In the genomic region with DNA sequence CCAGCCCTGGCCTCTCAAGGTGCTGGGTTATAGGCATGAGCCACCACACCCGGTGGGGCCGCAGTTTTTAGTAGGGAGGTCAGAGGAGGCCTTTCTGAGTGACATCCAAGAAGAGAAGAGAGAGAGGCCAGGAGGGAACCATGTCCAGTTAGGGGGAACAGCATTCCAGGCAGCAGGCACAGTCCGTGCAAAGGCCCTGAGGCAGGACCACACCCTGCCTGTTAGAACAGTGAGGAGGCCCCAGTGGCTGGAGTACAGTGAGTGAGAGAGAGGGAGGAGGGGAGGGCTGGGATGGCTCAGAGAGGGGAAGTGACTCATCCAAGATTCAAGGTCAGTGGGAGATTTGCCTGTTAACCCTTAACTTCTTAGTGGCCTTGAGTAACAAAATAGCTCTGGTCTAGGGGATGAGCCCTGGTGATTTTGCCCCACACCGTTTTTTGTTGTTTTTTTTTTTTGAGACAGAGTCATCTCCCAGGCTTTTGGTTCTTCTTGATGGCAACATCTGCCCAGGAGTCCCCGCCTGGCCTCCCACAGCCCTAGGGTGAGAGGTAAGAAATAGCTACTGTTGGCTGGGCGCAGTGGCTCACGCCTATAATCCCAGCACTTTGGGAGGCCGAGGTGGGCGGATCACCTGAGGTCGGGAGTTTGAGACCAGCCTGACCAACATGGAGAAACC, we compare ENCODE assay signal across 8 cellular contexts. TPM values are rescaled to one million over a fixed set of nuclear protein-coding genes. Genes with fewer than 3 reads are reported as not detected.
DNase-seq lines count a peak whose midpoint lies in the region; ATAC-seq, FAIRE-seq and TF ChIP-seq lines count a peak whose summit lies in the region.

No MANE protein-coding gene starts in this region.

- peaks cover 17% of the 10 kb centered on the region for H3K79me2 ChIP-seq in keratinocyte (ENCODE audit: control insufficient read depth, insufficient read depth, low read length)

- no peak overlapping the region for H3K4me3 ChIP-seq in BE2C (ENCODE audit: low read depth, low read length)
- H3K4me3 ChIP-seq in keratinocyte (ENCODE audit: control insufficient read depth in 2 of 3, extremely low read depth in 1 of 3, insufficient read depth in 2 of 3, low read depth in 1 of 3, low read length in 3 of 3): no peak overlapping the region

- H4K20me1 ChIP-seq in keratinocyte (ENCODE audit: control insufficient read depth, extremely low read depth, insufficient read depth, low read length): peaks cover 5% of the 10 kb centered on the region

- ATAC-seq in GM19395 (IDR thresholded peaks at IDR 0.05; ENCODE audit: unreplicated experiment): no peak
- no peak for ATAC-seq in HG03521 (IDR thresholded peaks at IDR 0.05; ENCODE audit: unreplicated experiment)
- no peak for ATAC-seq in naive thymus-derived CD8-positive, alpha-beta T cell

- CTCF ChIA-PET in activated CD4-positive, alpha-beta memory T cell treated with anti-CD3 and anti-CD28 coated beads for 36 hours (lab: Charles Lee): interaction anchor here (0.8 to 9.7 kb wide), 7 partner anchors 19 to 161 kb away, joined by 3 to 102 read pairs (median 11); no protein-coding TSS in a partner anchor

- H3K9ac ChIP-seq in keratinocyte (ENCODE audit: control insufficient read depth, extremely low read depth, insufficient read depth, low read length): no peak overlapping the region

- H3K9me1 ChIP-seq in keratinocyte (ENCODE audit: control insufficient read depth, extremely low read depth, insufficient read depth, low read length): peaks cover 3% of the 10 kb centered on the region

- H3K36me3 ChIP-seq in BE2C (no peaks in the 10 kb centered on the region), keratinocyte (ENCODE audit: control insufficient read depth in 2 of 2, extremely low read depth in 1 of 2, insufficient read depth in 2 of 2, low read length in 2 of 2) (no peaks in the 10 kb centered on the region)

- no peak overlapping the region for H3K27ac Mint-ChIP-seq in activated CD4-positive, alpha-beta memory T cell treated with anti-CD3 and anti-CD28 coated beads for 36 hours
- peak overlapping the region in 1 of 10 donors; percentile 43 for H3K27ac Mint-ChIP-seq in naive thymus-derived CD8-positive, alpha-beta T cell

- dilution Hi-C loops in keratinocyte (cut with MboI; ENCODE audit: extremely low pct_ligation_motif_present, low sequenced_read_pairs): no loop called here

- H3K9me3 ChIP-seq in BE2C: no peaks in the 10 kb centered on the region
- H3K9me3 ChIP-seq in keratinocyte (ENCODE audit: control insufficient read depth, low read depth, low read length): no peaks in the 10 kb centered on the region

- TF ChIP-seq CTCF in BE2C (IDR thresholded peaks at IDR 0.05; ENCODE audit: low read depth, low read length): no peak
- TF ChIP-seq CTCF in keratinocyte (optimal IDR thresholded peaks at IDR 0.05 in 1 of 3, IDR thresholded peaks at IDR 0.05 in 1 of 3, conservative IDR thresholded peaks at IDR 0.05 in 1 of 3; ENCODE audit: extremely low read depth in 1 of 3, insufficient read depth in 2 of 3, low read length in 3 of 3): peak in 1 of 3 experiments; percentile 5

- POLR2A ChIA-PET in activated CD4-positive, alpha-beta memory T cell treated with anti-CD3 and anti-CD28 coated beads for 36 hours (lab: Charles Lee): interaction anchor here (0.7 kb wide), 1 partner anchor 41 kb away, joined by 4 read pairs; no protein-coding TSS in a partner anchor
- POLR2A ChIA-PET in naive thymus-derived CD8-positive, alpha-beta T cell (lab: Charles Lee): interaction anchor here (1.0 to 1.4 kb wide), 3 partner anchors 38 to 99 kb away, joined by 3 to 13 read pairs (median 3); partner anchors contain the start of gene KDM4B

- DNase-seq in BE2C (peak; percentile 50), HT1080 (ENCODE audit: low read depth) (peak; percentile 93), keratinocyte (ENCODE audit: low read depth, low spot score) (peak; percentile 94), inferior parietal cortex (ENCODE audit: extremely low spot score) (no peak)
- peak; percentile 64 for DNase-seq in activated CD4-positive, alpha-beta memory T cell treated with anti-CD3 and anti-CD28 coated beads for 36 hours
- no peak for DNase-seq in naive thymus-derived CD8-positive, alpha-beta T cell

- intact Hi-C loops in activated CD4-positive, alpha-beta memory T cell treated with anti-CD3 and anti-CD28 coated beads for 36 hours (cut with micrococcal nuclease): no loop called here

- no peaks in the 10 kb centered on the region for H3K4me1 ChIP-seq in BE2C
- peaks cover 23% of the 10 kb centered on the region for H3K4me1 ChIP-seq in keratinocyte (ENCODE audit: control insufficient read depth, extremely low read depth, insufficient read depth, low read length)

- H3K27me3 Mint-ChIP-seq in activated CD4-positive, alpha-beta memory T cell treated with anti-CD3 and anti-CD28 coated beads for 36 hours: peaks cover 2% of the 10 kb centered on the region
- peaks cover 0 to 1% (median 0%) of the 10 kb centered on the region in 5 donors for H3K27me3 Mint-ChIP-seq in naive thymus-derived CD8-positive, alpha-beta T cell

- H3K4me2 ChIP-seq in keratinocyte (ENCODE audit: control insufficient read depth, extremely low read depth, insufficient read depth, low read depth, low read length): no peak overlapping the region

- H3K4me1 Mint-ChIP-seq in activated CD4-positive, alpha-beta memory T cell treated with anti-CD3 and anti-CD28 coated beads for 36 hours (ENCODE audit: low read depth): peaks cover 20% of the 10 kb centered on the region
- H3K4me1 Mint-ChIP-seq in naive thymus-derived CD8-positive, alpha-beta T cell: peaks cover 9 to 22% (median 18%) of the 10 kb centered on the region in 4 donors

- H3K27me3 ChIP-seq in BE2C (no peaks in the 10 kb centered on the region), keratinocyte (ENCODE audit: control insufficient read depth, extremely low read depth, insufficient read depth, low read length) (no peaks in the 10 kb centered on the region)

- no peaks in the 10 kb centered on the region for H3K9me3 Mint-ChIP-seq in activated CD4-positive, alpha-beta memory T cell treated with anti-CD3 and anti-CD28 coated beads for 36 hours
- H3K9me3 Mint-ChIP-seq in naive thymus-derived CD8-positive, alpha-beta T cell: no peaks in the 10 kb centered on the region

- no peak overlapping the region for H2AFZ ChIP-seq in keratinocyte (ENCODE audit: control insufficient read depth, low read length)

- peak overlapping the region; percentile 51 for H3K27ac ChIP-seq in keratinocyte (ENCODE audit: control insufficient read depth, insufficient read depth, low read length)

- no peak overlapping the region for H3K4me3 Mint-ChIP-seq in activated CD4-positive, alpha-beta memory T cell treated with anti-CD3 and anti-CD28 coated beads for 36 hours
- H3K4me3 Mint-ChIP-seq in naive thymus-derived CD8-positive, alpha-beta T cell: peak overlapping the region in 2 of 10 donors; percentile 12 to 24

- no peaks in the 10 kb centered on the region for H3K36me3 Mint-ChIP-seq in activated CD4-positive, alpha-beta memory T cell treated with anti-CD3 and anti-CD28 coated beads for 36 hours
- H3K36me3 Mint-ChIP-seq in naive thymus-derived CD8-positive, alpha-beta T cell: no peaks in the 10 kb centered on the region

- peak; percentile 73 for FAIRE-seq in keratinocyte (lab: Jason Lieb, UNC)

RNA-seq across cellular contexts. Expression of gene PLIN3, which starts 2.7 kb away (rescaled TPM):
- 9.2 TPM for polyA plus RNA-seq in BE2C (2012; ENCODE audit: insufficient read depth, insufficient read length, low read depth)
- total RNA-seq in HT1080 (2014; rRNA removed; shearing (Covaris generic)): 65.7 and 75.6 TPM in 2 replicates
- 116 and 123 TPM in 2 replicates for polyA plus RNA-seq in HT1080 (2015; cell fraction: cytosol; rRNA removed)
- 85.8 and 102 TPM in 2 replicates for polyA plus RNA-seq in HT1080 (2015; cell fraction: nucleus; rRNA removed)
- total RNA-seq in activated CD4-positive, alpha-beta memory T cell treated with anti-CD3 and anti-CD28 coated beads for 36 hours: 10 to 100 TPM; 36.6 to 37.7 TPM
- 70.7 to 107 TPM (median 87.3 TPM) in 3 replicates for polyA plus RNA-seq in keratinocyte
- 61.7 TPM for polyA plus RNA-seq in keratinocyte (2011; ENCODE audit: low read depth)
- polyA plus RNA-seq in keratinocyte (2011; cell fraction: cytosol; rRNA removed): 46.6 and 82.3 TPM in 2 replicates
- 46.0 and 54.5 TPM in 2 replicates for polyA plus RNA-seq in keratinocyte (2011; cell fraction: nucleus; rRNA removed)
- 47.4 and 123 TPM in 2 replicates for polyA plus RNA-seq in keratinocyte (2012; ENCODE audit: low replicate concordance)
- polyA minus RNA-seq in keratinocyte: 49.4 to 84.6 TPM (median 69.5 TPM) in 3 replicates
- 278 TPM for polyA minus RNA-seq in keratinocyte (2011; cell fraction: cytosol; rRNA and poly(A)+ RNA removed)
- 94.2 and 112 TPM in 2 replicates for polyA minus RNA-seq in keratinocyte (2011; cell fraction: nucleus; rRNA and poly(A)+ RNA removed)
- total RNA-seq in naive thymus-derived CD8-positive, alpha-beta T cell: 10 to 100 TPM; 15.9 to 17.3 TPM
- polyA plus RNA-seq in naive thymus-derived CD8-positive, alpha-beta T cell: 10 to 100 TPM; 14.1 to 17.3 (median 15.2) TPM

RNA-seq across cellular contexts. Expression of gene ARRDC5, which starts 32.5 kb away (rescaled TPM):
- polyA plus RNA-seq in BE2C (2012; ENCODE audit: insufficient read depth, insufficient read length, low read depth): not detected
- not detected in 2 replicates for total RNA-seq in HT1080 (2014; rRNA removed; shearing (Covaris generic))
- polyA plus RNA-seq in HT1080 (2015; cell fraction: cytosol; rRNA removed): not detected in 2 replicates
- polyA plus RNA-seq in HT1080 (2015; cell fraction: nucleus; rRNA removed): not detected in 2 replicates
- total RNA-seq in activated CD4-positive, alpha-beta memory T cell treated with anti-CD3 and anti-CD28 coated beads for 36 hours: under 1 TPM in 1 of 2 experiments, not detected in 1; 0.12 TPM
- polyA plus RNA-seq in keratinocyte: not detected in 3 replicates
- not detected for polyA plus RNA-seq in keratinocyte (2011; ENCODE audit: low read depth)
- polyA plus RNA-seq in keratinocyte (2011; cell fraction: cytosol; rRNA removed): not detected in 2 replicates
- not detected in 2 replicates for polyA plus RNA-seq in keratinocyte (2011; cell fraction: nucleus; rRNA removed)
- polyA plus RNA-seq in keratinocyte (2012; ENCODE audit: low replicate concordance): not detected in 2 replicates
- polyA minus RNA-seq in keratinocyte: not detected in 3 replicates
- not detected for polyA minus RNA-seq in keratinocyte (2011; cell fraction: cytosol; rRNA and poly(A)+ RNA removed)
- not detected in 2 replicates for polyA minus RNA-seq in keratinocyte (2011; cell fraction: nucleus; rRNA and poly(A)+ RNA removed)
- total RNA-seq in naive thymus-derived CD8-positive, alpha-beta T cell: 10 to 100 TPM; 28.7 to 34.2 TPM
- 1 to 10 TPM; 2.3 to 5.9 (median 3.6) TPM for polyA plus RNA-seq in naive thymus-derived CD8-positive, alpha-beta T cell

RNA-seq across cellular contexts. Expression of gene TICAM1, which starts 38.7 kb away (rescaled TPM):
- 11.3 TPM for polyA plus RNA-seq in BE2C (2012; ENCODE audit: insufficient read depth, insufficient read length, low read depth)
- total RNA-seq in HT1080 (2014; rRNA removed; shearing (Covaris generic)): 1.5 and 2.8 TPM in 2 replicates
- 26.5 and 27.3 TPM in 2 replicates for polyA plus RNA-seq in HT1080 (2015; cell fraction: cytosol; rRNA removed)
- 17.3 and 20.3 TPM in 2 replicates for polyA plus RNA-seq in HT1080 (2015; cell fraction: nucleus; rRNA removed)
- 10 to 100 TPM; 24.0 to 25.4 TPM for total RNA-seq in activated CD4-positive, alpha-beta memory T cell treated with anti-CD3 and anti-CD28 coated beads for 36 hours
- polyA plus RNA-seq in keratinocyte: 2.1 to 2.5 TPM (median 2.2 TPM) in 3 replicates
- polyA plus RNA-seq in keratinocyte (2011; ENCODE audit: low read depth): 15.3 TPM
- 4.8 and 12.4 TPM in 2 replicates for polyA plus RNA-seq in keratinocyte (2011; cell fraction: cytosol; rRNA removed)
- 9.6 and 17.4 TPM in 2 replicates for polyA plus RNA-seq in keratinocyte (2011; cell fraction: nucleus; rRNA removed)
- 26.6 and 33.4 TPM in 2 replicates for polyA plus RNA-seq in keratinocyte (2012; ENCODE audit: low replicate concordance)
- polyA minus RNA-seq in keratinocyte: 1.6 to 16.6 TPM (median 2.1 TPM) in 3 replicates
- polyA minus RNA-seq in keratinocyte (2011; cell fraction: cytosol; rRNA and poly(A)+ RNA removed): 13.0 TPM
- 11.9 and 14.1 TPM in 2 replicates for polyA minus RNA-seq in keratinocyte (2011; cell fraction: nucleus; rRNA and poly(A)+ RNA removed)
- total RNA-seq in naive thymus-derived CD8-positive, alpha-beta T cell: 1 to 10 TPM; 7.2 to 7.6 TPM
- polyA plus RNA-seq in naive thymus-derived CD8-positive, alpha-beta T cell: 1 to 10 TPM; 2.4 to 8.5 (median 3.3) TPM

RNA-seq across cellular contexts. Expression of gene UHRF1, which starts 39.1 kb away (rescaled TPM):
- 12.5 TPM for polyA plus RNA-seq in BE2C (2012; ENCODE audit: insufficient read depth, insufficient read length, low read depth)
- 30.1 and 40.7 TPM in 2 replicates for total RNA-seq in HT1080 (2014; rRNA removed; shearing (Covaris generic))
- 42.8 and 47.6 TPM in 2 replicates for polyA plus RNA-seq in HT1080 (2015; cell fraction: cytosol; rRNA removed)
- 70.4 and 78.7 TPM in 2 replicates for polyA plus RNA-seq in HT1080 (2015; cell fraction: nucleus; rRNA removed)
- total RNA-seq in activated CD4-positive, alpha-beta memory T cell treated with anti-CD3 and anti-CD28 coated beads for 36 hours: 100 to 1,000 TPM; 118 to 119 TPM
- 3.2 to 16.3 TPM (median 9.7 TPM) in 3 replicates for polyA plus RNA-seq in keratinocyte
- 0.55 TPM for polyA plus RNA-seq in keratinocyte (2011; ENCODE audit: low read depth)
- 2.9 and 4.4 TPM in 2 replicates for polyA plus RNA-seq in keratinocyte (2011; cell fraction: cytosol; rRNA removed)
- 10.1 and 10.7 TPM in 2 replicates for polyA plus RNA-seq in keratinocyte (2011; cell fraction: nucleus; rRNA removed)
- 0.78 and 20.4 TPM in 2 replicates for polyA plus RNA-seq in keratinocyte (2012; ENCODE audit: low replicate concordance)
- polyA minus RNA-seq in keratinocyte: 1.6 to 22.7 TPM (median 8.4 TPM) in 3 replicates
- polyA minus RNA-seq in keratinocyte (2011; cell fraction: cytosol; rRNA and poly(A)+ RNA removed): 10.0 TPM
- 5.3 and 5.5 TPM in 2 replicates for polyA minus RNA-seq in keratinocyte (2011; cell fraction: nucleus; rRNA and poly(A)+ RNA removed)
- total RNA-seq in naive thymus-derived CD8-positive, alpha-beta T cell: under 1 TPM; 0.30 to 0.36 TPM
- polyA plus RNA-seq in naive thymus-derived CD8-positive, alpha-beta T cell: under 1 TPM; 0.07 to 0.52 (median 0.09) TPM

Comparison
In these comparisons a context has a peak if more than half of its experiments do, and no peak if none do; other contexts are left out.
1. DNase-seq: peak in BE2C (single experiment), HT1080 (single experiment), activated CD4-positive, alpha-beta memory T cell treated with anti-CD3 and anti-CD28 coated beads for 36 hours (single experiment) and keratinocyte (single experiment); none in naive thymus-derived CD8-positive, alpha-beta T cell (0 of 10) and inferior parietal cortex (single experiment).
2. RNA of gene ARRDC5, which starts 32.5 kb away (total RNA-seq): 28.7 to 34.2 TPM in naive thymus-derived CD8-positive, alpha-beta T cell; 0.12 TPM in activated CD4-positive, alpha-beta memory T cell treated with anti-CD3 and anti-CD28 coated beads for 36 hours and not detected in HT1080; every median in the first group is over 10 times any median in the second.